In genomic region chr1:151992345-151993083, GRCh38 we compare ENCODE assay signal across 8 cellular contexts. TPM values are rescaled to one million over a fixed set of nuclear protein-coding genes. Genes with fewer than 3 reads are reported as not detected.
A peak's percentile ranks its signal among the peaks of the same experiment; 100 is the strongest.
DNase-seq lines count a peak whose midpoint lies in the region; ATAC-seq and TF ChIP-seq lines count a peak whose summit lies in the region.

No MANE protein-coding gene starts in this region.

- H3K4me1 ChIP-seq in OCI-LY3 (ENCODE audit: low read length) (peaks cover 28% of the 10 kb centered on the region), ascending aorta (peaks cover 34 to 57% of the 10 kb centered on the region in 2 donors)

- H3K36me3 ChIP-seq in OCI-LY3 (replicated peaks; ENCODE audit: low read depth, low read length) (no peaks in the 10 kb centered on the region), ascending aorta (no peaks in the 10 kb centered on the region)

- ATAC-seq in activated CD4-positive, alpha-beta T cell treated with anti-CD3 and anti-CD28 coated beads for 36 hours: peak; percentile 2

- CTCF ChIA-PET in activated CD4-positive, alpha-beta T cell treated with anti-CD3 and anti-CD28 coated beads for 36 hours (lab: Charles Lee): interaction anchor here (1.0 to 2.6 kb wide), 5 partner anchors 7 to 61 kb away, joined by 4 to 12 read pairs (median 6); no protein-coding TSS in a partner anchor
- CTCF ChIA-PET in GM10248 (lab: Yijun Ruan, JAX): interaction anchor here (0.9 to 2.0 kb wide), 6 partner anchors 7 to 59 kb away, joined by 3 to 7 read pairs (median 4); no protein-coding TSS in a partner anchor

- POLR2A ChIA-PET in activated CD4-positive, alpha-beta T cell treated with anti-CD3 and anti-CD28 coated beads for 36 hours (lab: Charles Lee): interaction anchor here (0.7 to 1.4 kb wide), 2 partner anchors 51 to 100 kb away, joined by 3 read pairs; no protein-coding TSS in a partner anchor
- POLR2A ChIA-PET in GM10248 (lab: Yijun Ruan, JAX): no interaction called here

- peaks cover 60% of the 10 kb centered on the region for H3K4me1 Mint-ChIP-seq in activated CD4-positive, alpha-beta T cell treated with anti-CD3 and anti-CD28 coated beads for 36 hours

- peak overlapping the region; percentile 96 for H3K4me2 ChIP-seq in OCI-LY3 (ENCODE audit: low read length)

- peaks cover 7% of the 10 kb centered on the region for H3K36me3 Mint-ChIP-seq in activated CD4-positive, alpha-beta T cell treated with anti-CD3 and anti-CD28 coated beads for 36 hours (ENCODE audit: low read depth)

- DNase-seq in activated CD4-positive, alpha-beta T cell treated with anti-CD3 and anti-CD28 coated beads for 36 hours: peak; percentile 41
- DNase-seq in activated CD4-positive, alpha-beta T cell treated with anti-CD3 and anti-CD28 coated beads for 1 hour: no peak
- peak; percentile 70 to 94 for DNase-seq in ascending aorta (ENCODE audit: low spot score in 2 of 2)
- DNase-seq in hepatic stellate cell (ENCODE audit: low spot score): peak; percentile 72
- DNase-seq in retinal pigment epithelial cell (ENCODE audit: low read depth): peak; percentile 59
- no peak for DNase-seq in NCI-H1048 (lab: John Stamatoyannopoulos, UW)
- DNase-seq in GM10248 (ENCODE audit: extremely low spot score): no peak

- intact Hi-C loops in activated CD4-positive, alpha-beta T cell treated with anti-CD3 and anti-CD28 coated beads for 36 hours (cut with DNase I, micrococcal nuclease): loop anchor here in 1 of 2 experiments (1.0 to 2.0 kb wide), 3 partner anchors 19 to 56 kb away; no protein-coding TSS in a partner anchor
- intact Hi-C loops in ascending aorta (cut with DNase I): loop anchor here (2.0 kb wide), 2 partner anchors 44 to 48 kb away; partner anchors contain the start of gene S100A11

- no peaks in the 10 kb centered on the region for H3K9me3 Mint-ChIP-seq in activated CD4-positive, alpha-beta T cell treated with anti-CD3 and anti-CD28 coated beads for 36 hours (ENCODE audit: low read depth)

- H3K4me3 Mint-ChIP-seq in activated CD4-positive, alpha-beta T cell treated with anti-CD3 and anti-CD28 coated beads for 36 hours: peak overlapping the region; percentile 90

- peaks cover 36% of the 10 kb centered on the region; the same call in 1 of the 2 replicates for H4K20me1 ChIP-seq in OCI-LY3 (ENCODE audit: insufficient read depth, low read length)

- H3K27me3 ChIP-seq in OCI-LY3 (ENCODE audit: low read depth, low read length) (peaks cover 64% of the 10 kb centered on the region), ascending aorta (no peaks in the 10 kb centered on the region)

- peak overlapping the region; percentile 64; the same call in 1 of the 2 replicates for H2AFZ ChIP-seq in OCI-LY3 (ENCODE audit: low read depth, low read length)

- H3K27me3 Mint-ChIP-seq in activated CD4-positive, alpha-beta T cell treated with anti-CD3 and anti-CD28 coated beads for 36 hours: no peaks in the 10 kb centered on the region

- no peaks in the 10 kb centered on the region for H3K9me3 ChIP-seq in OCI-LY3 (ENCODE audit: insufficient read depth, low read length)
- H3K9me3 ChIP-seq in ascending aorta: no peaks in the 10 kb centered on the region

- H3K27ac ChIP-seq in OCI-LY3 (ENCODE audit: low read length): no peak overlapping the region
- peak overlapping the region; percentile 93 to 95 for H3K27ac ChIP-seq in ascending aorta

- H3K79me2 ChIP-seq in OCI-LY3 (ENCODE audit: low read length): peaks cover 11% of the 10 kb centered on the region; the same call in 1 of the 2 replicates

- peak overlapping the region; percentile 94 for H3K27ac Mint-ChIP-seq in activated CD4-positive, alpha-beta T cell treated with anti-CD3 and anti-CD28 coated beads for 36 hours

- H3K4me3 ChIP-seq in OCI-LY3 (ENCODE audit: low read length): peak overlapping the region; percentile 86
- H3K4me3 ChIP-seq in ascending aorta: peak overlapping the region; percentile 73 to 97
- peak overlapping the region; percentile 78 for H3K4me3 ChIP-seq in retinal pigment epithelial cell (ENCODE audit: low read length)

- TF ChIP-seq CTCF in OCI-LY3 (IDR thresholded peaks at IDR 0.05; ENCODE audit: low read depth, low read length) (no peak), ascending aorta (IDR thresholded peaks at IDR 0.05) (no peak), retinal pigment epithelial cell (conservative IDR thresholded peaks at IDR 0.05; ENCODE audit: low read depth, low read length) (no peak), GM10248 (IDR thresholded peaks at IDR 0.05; ENCODE audit: control extremely low read depth, extremely low read depth, low read depth, missing control alignments) (no peak)

- H3K9ac ChIP-seq in OCI-LY3 (ENCODE audit: low read length): peak overlapping the region; percentile 78

RNA-seq across cellular contexts. Expression of gene S100A10, which starts 1.1 kb away (rescaled TPM):
- total RNA-seq in activated CD4-positive, alpha-beta T cell treated with anti-CD3 and anti-CD28 coated beads for 36 hours: 100 to 1,000 TPM; 230 to 246 TPM
- 25.8 TPM for total RNA-seq in ascending aorta

RNA-seq across cellular contexts. Expression of gene S100A11, which starts 44.3 kb away (rescaled TPM):
- total RNA-seq in activated CD4-positive, alpha-beta T cell treated with anti-CD3 and anti-CD28 coated beads for 36 hours: 100 to 1,000 TPM; 264 to 361 TPM
- total RNA-seq in ascending aorta: 442 TPM

Comparison
In these comparisons a context has a peak if more than half of its experiments do, and no peak if none do; other contexts are left out.
1. DNase-seq: peak in activated CD4-positive, alpha-beta T cell treated with anti-CD3 and anti-CD28 coated beads for 36 hours (single experiment), ascending aorta (2 of 2), hepatic stellate cell (single experiment) and retinal pigment epithelial cell (single experiment); none in activated CD4-positive, alpha-beta T cell treated with anti-CD3 and anti-CD28 coated beads for 1 hour (single experiment), NCI-H1048 (single experiment) and GM10248 (single experiment).
2. Peak in every context shown above with its lines, with median percentiles within 50 percentile points of each other: H3K4me3 ChIP-seq.